ENCODE assay signal across 27 cellular contexts in the genomic region with DNA sequence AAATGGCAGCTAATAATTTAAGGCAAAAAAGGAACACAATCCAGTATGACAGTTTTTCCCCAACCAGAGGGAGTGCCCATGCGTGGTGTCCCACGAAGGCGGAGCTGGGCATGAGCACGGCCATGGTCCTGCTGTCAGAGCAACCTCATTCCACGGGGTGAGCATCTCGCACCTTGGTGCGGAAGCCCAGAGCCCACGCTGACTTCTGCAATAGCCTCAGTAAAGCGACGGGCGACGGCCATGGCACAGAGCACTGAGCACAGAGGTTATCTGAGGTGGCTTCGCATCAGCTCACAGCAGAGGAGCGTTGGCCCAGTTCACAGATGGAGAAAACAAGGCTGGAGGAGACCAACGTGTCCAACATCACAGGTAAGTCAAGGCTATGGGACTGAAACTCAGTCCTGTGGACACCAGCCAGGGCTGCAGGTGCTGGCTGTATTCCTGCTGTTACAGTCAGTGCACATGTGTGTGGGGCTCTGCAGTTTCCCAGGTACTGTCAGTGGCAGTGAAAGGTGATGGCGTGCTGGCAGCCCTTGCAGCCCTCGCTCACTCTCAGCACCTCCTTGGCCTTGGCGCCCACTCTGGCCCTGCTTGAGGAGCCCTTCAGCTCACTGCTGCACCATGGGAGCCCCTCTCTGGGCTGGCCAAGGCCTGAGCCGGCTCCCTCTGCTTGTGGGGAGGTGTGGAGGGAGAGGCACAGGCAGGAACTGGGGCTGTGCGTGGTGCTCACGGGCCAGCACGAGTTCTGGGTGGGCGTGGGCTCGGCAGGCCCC.
DNase-seq lines count a peak whose midpoint lies in the region; ATAC-seq and TF ChIP-seq lines count a peak whose summit lies in the region.
"Had no signal": no experiment of that assay in that cellular context is flagged by ENCODE, and none has a peak within 500 bp of the region (broad histone marks: within the 10 kb centered on the region; RNA-seq: fewer than 3 reads in every experiment).

No MANE protein-coding gene starts in this region.

- TF ChIP-seq CTCF in body of pancreas (IDR thresholded peaks at IDR 0.05): no peak
- no peak for TF ChIP-seq CTCF in sigmoid colon (IDR thresholded peaks at IDR 0.05)

- H2BK15ac ChIP-seq in neuronal stem cell (ENCODE audit: low read length): no peak overlapping the region

- no peak overlapping the region for H3K18ac ChIP-seq in neuronal stem cell (ENCODE audit: low read length)

- no peaks in the 10 kb centered on the region for H3K4me1 Mint-ChIP-seq in stimulated activated memory B cell treated with anti-CD40 and anti-IgM and Interleukin-4, amounts not matched to agents 10 μg/mL and 1 μg/mL and 100 μg/mL, for 72 hours
- no peaks in the 10 kb centered on the region for H3K4me1 Mint-ChIP-seq in activated CD8-positive, alpha-beta memory T cell treated with anti-CD3 and anti-CD28 coated beads, Interleukin-2, amount 10 ng/mL, durations not matched to agents 7 days and 5 days
- H3K4me1 Mint-ChIP-seq: CD4-positive, alpha-beta memory T cell had no signal

- no peak overlapping the region for H2BK5ac ChIP-seq in neuronal stem cell (ENCODE audit: low read length)

- peaks cover 78% of the 10 kb centered on the region for H3K9me3 ChIP-seq in HUES64 (ENCODE audit: insufficient read depth, low read depth, low read length)
- H3K9me3 ChIP-seq in body of pancreas: peaks cover 0 to 7% (median 0%) of the 10 kb centered on the region in 3 donors
- peaks cover 5 to 15% of the 10 kb centered on the region in 2 donors for H3K9me3 ChIP-seq in neuronal stem cell (replicated peaks in 1 of 2; ENCODE audit: control insufficient read depth in 2 of 2, insufficient read depth in 1 of 2, low read depth in 1 of 2, low read length in 2 of 2)
- H3K9me3 ChIP-seq in sigmoid colon: no peaks in the 10 kb centered on the region
- H3K9me3 ChIP-seq: HAP-1, MG63 had no signal

- H4K8ac ChIP-seq in neuronal stem cell (ENCODE audit: low read depth, low read length): no peak overlapping the region

- H3K23ac ChIP-seq in neuronal stem cell (ENCODE audit: low read depth, low read length, poor library complexity): no peak overlapping the region

- H2AK5ac ChIP-seq in neuronal stem cell (ENCODE audit: low read depth, low read length): no peak overlapping the region

- H3K27ac ChIP-seq in HUES64 (ENCODE audit: low read depth, low read length): no peak overlapping the region
- no peak overlapping the region for H3K27ac ChIP-seq in body of pancreas
- no peak overlapping the region for H3K27ac ChIP-seq in neuronal stem cell (replicated peaks; ENCODE audit: low read length)
- H3K27ac ChIP-seq in sigmoid colon: no peak overlapping the region
- H3K27ac ChIP-seq: A549, SJSA1 had no signal

- TF ChIP-seq POLR2A in body of pancreas (IDR thresholded peaks at IDR 0.05) (no peak), sigmoid colon (IDR thresholded peaks at IDR 0.05) (no peak)

- H3K4me2 ChIP-seq in neuronal stem cell (ENCODE audit: insufficient read depth, low read length, poor library complexity, severe bottlenecking): no peak overlapping the region
- H3K4me2 ChIP-seq: A549 had no signal

- WGBS in HUES64: 82% methylated on average over 24 of the region's 24 CpGs
- WGBS in body of pancreas, 2 donors: 83 to 94% methylated on average over 15 to 24 of the region's 24 CpGs
- no CpG with 5 or more reads among the region's 24 CpGs for WGBS in neuronal stem cell (ENCODE audit: extremely low coverage in 2 of 2, insufficient read length in 2 of 2, insufficient replicate concordance in 1 of 2), 2 donors
- 91 to 93% methylated on average over 24 of the region's 24 CpGs for WGBS in sigmoid colon, 2 donors

- no peak overlapping the region for H2BK120ac ChIP-seq in neuronal stem cell (ENCODE audit: low read depth, low read length)

- no peak overlapping the region for H2AFZ ChIP-seq in neuronal stem cell (ENCODE audit: low read length)

- CTCF ChIA-PET in activated CD8-positive, alpha-beta memory T cell treated with anti-CD3 and anti-CD28 coated beads, Interleukin-2, amount 10 ng/mL, durations not matched to agents 7 days and 5 days (lab: Charles Lee): no interaction called here

- ATAC-seq in body of pancreas: no peak
- no peak for ATAC-seq in stimulated activated memory B cell treated with anti-CD40 and anti-IgM and Interleukin-4, amounts not matched to agents 10 μg/mL and 1 μg/mL and 100 μg/mL, for 72 hours
- no peak for ATAC-seq in activated CD8-positive, alpha-beta memory T cell treated with anti-CD3 and anti-CD28 coated beads, Interleukin-2, amount 10 ng/mL, durations not matched to agents 7 days and 5 days
- ATAC-seq: A549, PC-3, Right ventricle myocardium inferior had no signal

- intact Hi-C loops in body of pancreas (cut with DNase I) (no loop called here), sigmoid colon (cut with DNase I) (no loop called here)

- no peak for TF ChIP-seq EP300 in sigmoid colon (IDR thresholded peaks at IDR 0.05)

- no peak overlapping the region for H2BK12ac ChIP-seq in neuronal stem cell (ENCODE audit: low read length)

- no peak overlapping the region for H4K91ac ChIP-seq in neuronal stem cell (ENCODE audit: low read depth, low read length, poor library complexity)

- H3K9me3 Mint-ChIP-seq in stimulated activated memory B cell treated with anti-CD40 and anti-IgM and Interleukin-4, amounts not matched to agents 10 μg/mL and 1 μg/mL and 100 μg/mL, for 72 hours: no peaks in the 10 kb centered on the region
- H3K9me3 Mint-ChIP-seq in activated CD8-positive, alpha-beta memory T cell treated with anti-CD3 and anti-CD28 coated beads, Interleukin-2, amount 10 ng/mL, durations not matched to agents 7 days and 5 days (ENCODE audit: low read depth): peaks cover 2% of the 10 kb centered on the region

- H3K9ac ChIP-seq in HUES64 (ENCODE audit: low read depth, low read length): no peak overlapping the region
- H3K9ac ChIP-seq in neuronal stem cell (ENCODE audit: low read depth, low read length, poor library complexity): no peak overlapping the region

- peak overlapping the region; percentile 40 for H3K14ac ChIP-seq in neuronal stem cell (ENCODE audit: low read length)

- H3K4me1 ChIP-seq in HUES64 (ENCODE audit: insufficient read depth, low read length) (no peaks in the 10 kb centered on the region), body of pancreas (no peaks in the 10 kb centered on the region), neuronal stem cell (ENCODE audit: control insufficient read depth in 2 of 2, insufficient read depth in 1 of 2, low read depth in 1 of 2, low read length in 2 of 2) (peaks cover 0 to 1% of the 10 kb centered on the region in 2 donors), sigmoid colon (no peaks in the 10 kb centered on the region)
- H3K4me1 ChIP-seq: A549, HAP-1, SJSA1 had no signal

- DNase-seq in body of pancreas (peak; percentile 20 to 70 (median 44)), neuronal stem cell (ENCODE audit: low spot score) (no peak), sigmoid colon (peak; percentile 53), activated T-cell treated with anti-CD3 and anti-CD28 coated beads for 4 hours (no peak)
- no peak for DNase-seq in activated CD8-positive, alpha-beta memory T cell treated with anti-CD3 and anti-CD28 coated beads, Interleukin-2, amount 10 ng/mL, durations not matched to agents 7 days and 5 days
- DNase-seq: C1 segment of cervical spinal cord; CD4-positive, alpha-beta memory T cell; COR-L47; DMS53; GOT3; HFFc6; IMR-90; KG1; MG63; NCI-H1105 treated with DMSO at 0.1 percent for 48 hours; NCI-H146; NCI-H1930; NCI-H2107; NCI-H524; NCI-H774; PC-3 had no signal

- no peak overlapping the region for H3K4ac ChIP-seq in neuronal stem cell (ENCODE audit: low read length)

- H3K27ac Mint-ChIP-seq in stimulated activated memory B cell treated with anti-CD40 and anti-IgM and Interleukin-4, amounts not matched to agents 10 μg/mL and 1 μg/mL and 100 μg/mL, for 72 hours: no peak overlapping the region
- H3K27ac Mint-ChIP-seq in activated CD8-positive, alpha-beta memory T cell treated with anti-CD3 and anti-CD28 coated beads, Interleukin-2, amount 10 ng/mL, durations not matched to agents 7 days and 5 days: no peak overlapping the region
- H3K27ac Mint-ChIP-seq: CD4-positive, alpha-beta memory T cell; HFFc6 had no signal

- no peak overlapping the region for H3K4me3 Mint-ChIP-seq in stimulated activated memory B cell treated with anti-CD40 and anti-IgM and Interleukin-4, amounts not matched to agents 10 μg/mL and 1 μg/mL and 100 μg/mL, for 72 hours
- no peak overlapping the region for H3K4me3 Mint-ChIP-seq in activated CD8-positive, alpha-beta memory T cell treated with anti-CD3 and anti-CD28 coated beads, Interleukin-2, amount 10 ng/mL, durations not matched to agents 7 days and 5 days
- H3K4me3 Mint-ChIP-seq: CD4-positive, alpha-beta memory T cell; HFFc6 had no signal

- peaks cover 2% of the 10 kb centered on the region for H3K79me1 ChIP-seq in neuronal stem cell (ENCODE audit: low read depth, low read length)

- no peaks in the 10 kb centered on the region for H3K36me3 Mint-ChIP-seq in stimulated activated memory B cell treated with anti-CD40 and anti-IgM and Interleukin-4, amounts not matched to agents 10 μg/mL and 1 μg/mL and 100 μg/mL, for 72 hours
- no peaks in the 10 kb centered on the region for H3K36me3 Mint-ChIP-seq in activated CD8-positive, alpha-beta memory T cell treated with anti-CD3 and anti-CD28 coated beads, Interleukin-2, amount 10 ng/mL, durations not matched to agents 7 days and 5 days
- H3K36me3 Mint-ChIP-seq: CD4-positive, alpha-beta memory T cell had no signal

- H3K36me3 ChIP-seq in HUES64 (ENCODE audit: insufficient read depth, low read length) (no peaks in the 10 kb centered on the region), body of pancreas (replicated peaks in 1 of 2; ENCODE audit: insufficient read depth in 1 of 2, low read depth in 2 of 2) (no peaks in the 10 kb centered on the region), neuronal stem cell (replicated peaks in 1 of 2; ENCODE audit: control insufficient read depth in 2 of 2, insufficient read depth in 2 of 2, low read length in 2 of 2) (no peaks in the 10 kb centered on the region), sigmoid colon (no peaks in the 10 kb centered on the region)
- H3K36me3 ChIP-seq: HAP-1, MG63, SJSA1 had no signal

- H3K27me3 ChIP-seq in HUES64 (ENCODE audit: insufficient read depth, low read length): no peaks in the 10 kb centered on the region
- no peaks in the 10 kb centered on the region for H3K27me3 ChIP-seq in body of pancreas
- peaks cover 0 to 10% (median 0%) of the 10 kb centered on the region in 3 experiments for H3K27me3 ChIP-seq in neuronal stem cell (ENCODE audit: control insufficient read depth in 3 of 3, insufficient read depth in 3 of 3, low read depth in 1 of 3, low read length in 3 of 3)
- H3K27me3 ChIP-seq in sigmoid colon: no peaks in the 10 kb centered on the region
- H3K27me3 ChIP-seq: MG63, SJSA1 had no signal

- H3K27me3 Mint-ChIP-seq in stimulated activated memory B cell treated with anti-CD40 and anti-IgM and Interleukin-4, amounts not matched to agents 10 μg/mL and 1 μg/mL and 100 μg/mL, for 72 hours: no peaks in the 10 kb centered on the region
- H3K27me3 Mint-ChIP-seq in activated CD8-positive, alpha-beta memory T cell treated with anti-CD3 and anti-CD28 coated beads, Interleukin-2, amount 10 ng/mL, durations not matched to agents 7 days and 5 days: no peaks in the 10 kb centered on the region

- peak overlapping the region; percentile 11; the same call in 1 of the 2 replicates for H3K4me3 ChIP-seq in HUES64 (ENCODE audit: low read length)
- no peak overlapping the region for H3K4me3 ChIP-seq in body of pancreas
- peak overlapping the region in 1 of 2 donors; percentile 27 for H3K4me3 ChIP-seq in neuronal stem cell (ENCODE audit: low read length in 2 of 2)
- H3K4me3 ChIP-seq in sigmoid colon: no peak overlapping the region
- H3K4me3 ChIP-seq: A549, HAP-1, MG63, SJSA1 had no signal

Comparison
In these comparisons a context has a peak if more than half of its experiments do, and no peak if none do; other contexts are left out.
1. DNase-seq: peak in body of pancreas (4 of 4) and sigmoid colon (single experiment); none in neuronal stem cell (single experiment), activated CD8-positive, alpha-beta memory T cell treated with anti-CD3 and anti-CD28 coated beads, Interleukin-2, amount 10 ng/mL, durations not matched to agents 7 days and 5 days (single experiment) and activated T-cell treated with anti-CD3 and anti-CD28 coated beads for 4 hours (single experiment).